Comparison of ENCODE assay signal across 1 cellular context in the genomic region with DNA sequence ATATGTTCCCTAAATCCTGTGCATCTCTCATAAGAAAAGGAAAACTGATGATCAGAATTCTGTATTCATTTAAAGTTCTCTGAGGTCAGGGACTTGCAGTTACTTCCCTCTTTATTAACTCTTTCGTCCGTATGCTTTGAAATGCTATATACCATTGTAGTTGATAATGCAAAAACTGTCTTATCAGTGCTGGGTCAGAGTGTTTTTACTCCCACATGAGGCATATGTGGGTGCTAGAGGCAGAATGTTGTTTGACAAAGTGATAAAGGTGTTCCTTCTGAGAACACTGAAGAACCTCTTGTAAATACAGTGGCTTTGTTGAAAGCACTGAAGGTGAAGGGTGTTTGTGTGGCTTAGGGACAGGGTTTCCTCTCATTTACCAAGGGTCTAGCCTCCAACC.
TF ChIP-seq lines count a peak whose summit lies in the region.

No MANE protein-coding gene starts in this region.

TF ChIP-seq in K562, 482 proteins besides CTCF, POLR2A, EP300 and RAD21 (continued from another document and continues in another):
- TF ChIP-seq, protein P1, sequence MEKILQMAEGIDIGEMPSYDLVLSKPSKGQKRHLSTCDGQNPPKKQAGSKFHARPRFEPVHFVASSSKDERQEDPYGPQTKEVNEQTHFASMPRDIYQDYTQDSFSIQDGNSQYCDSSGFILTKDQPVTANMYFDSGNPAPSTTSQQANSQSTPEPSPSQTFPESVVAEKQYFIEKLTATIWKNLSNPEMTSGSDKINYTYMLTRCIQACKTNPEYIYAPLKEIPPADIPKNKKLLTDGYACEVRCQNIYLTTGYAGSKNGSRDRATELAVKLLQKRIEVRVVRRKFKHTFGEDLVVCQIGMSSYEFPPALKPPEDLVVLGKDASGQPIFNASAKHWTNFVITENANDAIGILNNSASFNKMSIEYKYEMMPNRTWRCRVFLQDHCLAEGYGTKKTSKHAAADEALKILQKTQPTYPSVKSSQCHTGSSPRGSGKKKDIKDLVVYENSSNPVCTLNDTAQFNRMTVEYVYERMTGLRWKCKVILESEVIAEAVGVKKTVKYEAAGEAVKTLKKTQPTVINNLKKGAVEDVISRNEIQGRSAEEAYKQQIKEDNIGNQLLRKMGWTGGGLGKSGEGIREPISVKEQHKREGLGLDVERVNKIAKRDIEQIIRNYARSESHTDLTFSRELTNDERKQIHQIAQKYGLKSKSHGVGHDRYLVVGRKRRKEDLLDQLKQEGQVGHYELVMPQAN (IDR thresholded peaks at IDR 0.05; ENCODE audit: borderline replicate concordance) = no peak
- peak; percentile 67; the same call in 1 of the 2 replicates for TF ChIP-seq POLR2AphosphoS5 (IDR thresholded peaks at IDR 0.05; ENCODE audit: control insufficient read depth, insufficient read depth, low read depth, low read length)
- TF ChIP-seq, protein P2, sequence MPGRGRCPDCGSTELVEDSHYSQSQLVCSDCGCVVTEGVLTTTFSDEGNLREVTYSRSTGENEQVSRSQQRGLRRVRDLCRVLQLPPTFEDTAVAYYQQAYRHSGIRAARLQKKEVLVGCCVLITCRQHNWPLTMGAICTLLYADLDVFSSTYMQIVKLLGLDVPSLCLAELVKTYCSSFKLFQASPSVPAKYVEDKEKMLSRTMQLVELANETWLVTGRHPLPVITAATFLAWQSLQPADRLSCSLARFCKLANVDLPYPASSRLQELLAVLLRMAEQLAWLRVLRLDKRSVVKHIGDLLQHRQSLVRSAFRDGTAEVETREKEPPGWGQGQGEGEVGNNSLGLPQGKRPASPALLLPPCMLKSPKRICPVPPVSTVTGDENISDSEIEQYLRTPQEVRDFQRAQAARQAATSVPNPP (IDR thresholded peaks at IDR 0.05; ENCODE audit: borderline replicate concordance, insufficient read depth, insufficient read length) = no peak
- no peak for TF ChIP-seq ZNF699 (CRISPR knock-in tag; IDR thresholded peaks at IDR 0.05; ENCODE audit: insufficient replicate concordance)
- no peak for TF ChIP-seq SIN3B (IDR thresholded peaks at IDR 0.05; ENCODE audit: low read depth)
- TF ChIP-seq TSC22D4 (tag; IDR thresholded peaks at IDR 0.05) = no peak
- no peak for TF ChIP-seq POLR2B (IDR thresholded peaks at IDR 0.05; ENCODE audit: low read depth, partially characterized antibody)
- no peak for TF ChIP-seq ZNF24 (IDR thresholded peaks at IDR 0.05)
- peak; percentile 91 for TF ChIP-seq CBFA2T2 (conservative IDR thresholded peaks at IDR 0.05)
- TF ChIP-seq PURB (CRISPR knock-in tag; IDR thresholded peaks at IDR 0.05; ENCODE audit: low read depth) = no peak
- no peak for TF ChIP-seq IFI16 (CRISPR knock-in tag; IDR thresholded peaks at IDR 0.05)
- TF ChIP-seq MECOM (CRISPR knock-in tag; IDR thresholded peaks at IDR 0.05) = no peak
- TF ChIP-seq, protein P3, sequence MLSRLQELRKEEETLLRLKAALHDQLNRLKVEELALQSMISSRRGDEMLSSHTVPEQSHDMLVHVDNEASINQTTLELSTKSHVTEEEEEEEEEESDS (CRISPR knock-in tag; IDR thresholded peaks at IDR 0.05) = no peak
- TF ChIP-seq MIER1 (IDR thresholded peaks at IDR 0.05; ENCODE audit: low read depth) = no peak
- TF ChIP-seq, protein P4, sequence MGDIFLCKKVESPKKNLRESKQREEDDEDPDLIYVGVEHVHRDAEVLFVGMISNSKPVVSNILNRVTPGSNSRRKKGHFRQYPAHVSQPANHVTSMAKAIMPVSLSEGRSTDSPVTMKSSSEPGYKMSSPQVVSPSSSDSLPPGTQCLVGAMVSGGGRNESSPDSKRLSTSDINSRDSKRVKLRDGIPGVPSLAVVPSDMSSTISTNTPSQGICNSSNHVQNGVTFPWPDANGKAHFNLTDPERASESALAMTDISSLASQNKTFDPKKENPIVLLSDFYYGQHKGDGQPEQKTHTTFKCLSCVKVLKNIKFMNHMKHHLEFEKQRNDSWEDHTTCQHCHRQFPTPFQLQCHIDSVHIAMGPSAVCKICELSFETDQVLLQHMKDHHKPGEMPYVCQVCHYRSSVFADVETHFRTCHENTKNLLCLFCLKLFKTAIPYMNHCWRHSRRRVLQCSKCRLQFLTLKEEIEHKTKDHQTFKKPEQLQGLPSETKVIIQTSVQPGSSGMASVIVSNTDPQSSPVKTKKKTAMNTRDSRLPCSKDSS (IDR thresholded peaks at IDR 0.05; ENCODE audit: low read depth, partially characterized antibody) = no peak
- TF ChIP-seq, protein P5, sequence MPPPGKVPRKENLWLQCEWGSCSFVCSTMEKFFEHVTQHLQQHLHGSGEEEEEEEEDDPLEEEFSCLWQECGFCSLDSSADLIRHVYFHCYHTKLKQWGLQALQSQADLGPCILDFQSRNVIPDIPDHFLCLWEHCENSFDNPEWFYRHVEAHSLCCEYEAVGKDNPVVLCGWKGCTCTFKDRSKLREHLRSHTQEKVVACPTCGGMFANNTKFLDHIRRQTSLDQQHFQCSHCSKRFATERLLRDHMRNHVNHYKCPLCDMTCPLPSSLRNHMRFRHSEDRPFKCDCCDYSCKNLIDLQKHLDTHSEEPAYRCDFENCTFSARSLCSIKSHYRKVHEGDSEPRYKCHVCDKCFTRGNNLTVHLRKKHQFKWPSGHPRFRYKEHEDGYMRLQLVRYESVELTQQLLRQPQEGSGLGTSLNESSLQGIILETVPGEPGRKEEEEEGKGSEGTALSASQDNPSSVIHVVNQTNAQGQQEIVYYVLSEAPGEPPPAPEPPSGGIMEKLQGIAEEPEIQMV (tag; conservative IDR thresholded peaks at IDR 0.05; ENCODE audit: low read depth) = no peak
- no peak for TF ChIP-seq ZNF717 (CRISPR knock-in tag; IDR thresholded peaks at IDR 0.05)
- TF ChIP-seq, protein P6, sequence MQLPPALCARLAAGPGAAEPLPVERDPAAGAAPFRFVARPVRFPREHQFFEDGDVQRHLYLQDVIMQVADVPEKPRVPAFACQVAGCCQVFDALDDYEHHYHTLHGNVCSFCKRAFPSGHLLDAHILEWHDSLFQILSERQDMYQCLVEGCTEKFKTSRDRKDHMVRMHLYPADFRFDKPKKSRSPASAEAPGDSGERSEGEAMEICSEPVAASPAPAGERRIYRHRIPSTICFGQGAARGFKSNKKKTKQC (CRISPR knock-in tag; IDR thresholded peaks at IDR 0.05) = no peak
- peak; percentile 26; the same call in 1 of the 2 replicates for TF ChIP-seq JUND (IDR thresholded peaks at IDR 0.05; ENCODE audit: borderline replicate concordance, low read depth, low read length)
- TF ChIP-seq JUND (tag; IDR thresholded peaks at IDR 0.05; ENCODE audit: borderline replicate concordance, low read depth, low read length) = peak; percentile 39; the same call in 1 of the 3 replicates
- TF ChIP-seq, protein P7, sequence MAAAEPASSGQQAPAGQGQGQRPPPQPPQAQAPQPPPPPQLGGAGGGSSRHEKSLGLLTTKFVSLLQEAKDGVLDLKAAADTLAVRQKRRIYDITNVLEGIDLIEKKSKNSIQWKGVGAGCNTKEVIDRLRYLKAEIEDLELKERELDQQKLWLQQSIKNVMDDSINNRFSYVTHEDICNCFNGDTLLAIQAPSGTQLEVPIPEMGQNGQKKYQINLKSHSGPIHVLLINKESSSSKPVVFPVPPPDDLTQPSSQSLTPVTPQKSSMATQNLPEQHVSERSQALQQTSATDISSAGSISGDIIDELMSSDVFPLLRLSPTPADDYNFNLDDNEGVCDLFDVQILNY (CRISPR knock-in tag; IDR thresholded peaks at IDR 0.05) = no peak
- TF ChIP-seq MTA1 (IDR thresholded peaks at IDR 0.05; ENCODE audit: borderline replicate concordance) = 0 out of 2 replicates have a peak, but pooled peaks have one; percentile 34
- TF ChIP-seq MBD2 (IDR thresholded peaks at IDR 0.05; ENCODE audit: borderline replicate concordance, low read depth) = peak; percentile 44; the same call in 1 of the 2 replicates
- no peak for TF ChIP-seq CSDE1 (IDR thresholded peaks at IDR 0.05)
- no peak for TF ChIP-seq RBM34 (IDR thresholded peaks at IDR 0.05; ENCODE audit: borderline replicate concordance, insufficient read depth, low read length)
- TF ChIP-seq, protein P8, sequence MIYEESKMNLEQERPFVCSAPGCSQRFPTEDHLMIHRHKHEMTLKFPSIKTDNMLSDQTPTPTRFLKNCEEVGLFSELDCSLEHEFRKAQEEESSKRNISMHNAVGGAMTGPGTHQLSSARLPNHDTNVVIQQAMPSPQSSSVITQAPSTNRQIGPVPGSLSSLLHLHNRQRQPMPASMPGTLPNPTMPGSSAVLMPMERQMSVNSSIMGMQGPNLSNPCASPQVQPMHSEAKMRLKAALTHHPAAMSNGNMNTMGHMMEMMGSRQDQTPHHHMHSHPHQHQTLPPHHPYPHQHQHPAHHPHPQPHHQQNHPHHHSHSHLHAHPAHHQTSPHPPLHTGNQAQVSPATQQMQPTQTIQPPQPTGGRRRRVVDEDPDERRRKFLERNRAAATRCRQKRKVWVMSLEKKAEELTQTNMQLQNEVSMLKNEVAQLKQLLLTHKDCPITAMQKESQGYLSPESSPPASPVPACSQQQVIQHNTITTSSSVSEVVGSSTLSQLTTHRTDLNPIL (CRISPR knock-in tag; IDR thresholded peaks at IDR 0.05) = no peak
- no peak for TF ChIP-seq ZNF77 (CRISPR knock-in tag; IDR thresholded peaks at IDR 0.05)
- no peak for TF ChIP-seq ZNF143 (CRISPR knock-in tag; IDR thresholded peaks at IDR 0.05)
- TF ChIP-seq, protein P9, sequence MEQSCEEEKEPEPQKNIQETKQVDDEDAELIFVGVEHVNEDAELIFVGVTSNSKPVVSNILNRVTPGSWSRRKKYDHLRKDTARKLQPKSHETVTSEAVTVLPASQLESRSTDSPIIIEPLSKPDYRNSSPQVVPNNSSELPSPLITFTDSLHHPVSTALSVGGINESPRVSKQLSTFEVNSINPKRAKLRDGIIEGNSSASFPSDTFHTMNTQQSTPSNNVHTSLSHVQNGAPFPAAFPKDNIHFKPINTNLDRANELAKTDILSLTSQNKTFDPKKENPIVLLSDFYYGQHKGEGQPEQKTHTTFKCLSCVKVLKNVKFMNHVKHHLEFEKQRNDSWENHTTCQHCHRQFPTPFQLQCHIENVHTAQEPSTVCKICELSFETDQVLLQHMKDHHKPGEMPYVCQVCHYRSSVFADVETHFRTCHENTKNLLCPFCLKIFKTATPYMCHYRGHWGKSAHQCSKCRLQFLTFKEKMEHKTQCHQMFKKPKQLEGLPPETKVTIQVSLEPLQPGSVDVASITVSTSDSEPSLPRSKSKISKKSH (CRISPR knock-in tag; IDR thresholded peaks at IDR 0.05) = no peak
- no peak for TF ChIP-seq PCBP1 (IDR thresholded peaks at IDR 0.05; ENCODE audit: low read depth, low read length, poor library complexity, severe bottlenecking)
- TF ChIP-seq, protein P10, sequence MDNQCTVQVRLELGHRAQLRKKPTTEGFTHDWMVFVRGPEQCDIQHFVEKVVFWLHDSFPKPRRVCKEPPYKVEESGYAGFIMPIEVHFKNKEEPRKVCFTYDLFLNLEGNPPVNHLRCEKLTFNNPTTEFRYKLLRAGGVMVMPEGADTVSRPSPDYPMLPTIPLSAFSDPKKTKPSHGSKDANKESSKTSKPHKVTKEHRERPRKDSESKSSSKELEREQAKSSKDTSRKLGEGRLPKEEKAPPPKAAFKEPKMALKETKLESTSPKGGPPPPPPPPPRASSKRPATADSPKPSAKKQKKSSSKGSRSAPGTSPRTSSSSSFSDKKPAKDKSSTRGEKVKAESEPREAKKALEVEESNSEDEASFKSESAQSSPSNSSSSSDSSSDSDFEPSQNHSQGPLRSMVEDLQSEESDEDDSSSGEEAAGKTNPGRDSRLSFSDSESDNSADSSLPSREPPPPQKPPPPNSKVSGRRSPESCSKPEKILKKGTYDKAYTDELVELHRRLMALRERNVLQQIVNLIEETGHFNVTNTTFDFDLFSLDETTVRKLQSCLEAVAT (IDR thresholded peaks at IDR 0.05) = no peak
- TF ChIP-seq, protein P11, sequence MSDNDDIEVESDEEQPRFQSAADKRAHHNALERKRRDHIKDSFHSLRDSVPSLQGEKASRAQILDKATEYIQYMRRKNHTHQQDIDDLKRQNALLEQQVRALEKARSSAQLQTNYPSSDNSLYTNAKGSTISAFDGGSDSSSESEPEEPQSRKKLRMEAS (CRISPR knock-in tag; IDR thresholded peaks at IDR 0.05) = no peak
- no peak for TF ChIP-seq ZNF146 (CRISPR knock-in tag; IDR thresholded peaks at IDR 0.05; ENCODE audit: unreplicated experiment)
- no peak for TF ChIP-seq ZNF316 (IDR thresholded peaks at IDR 0.05)
- peak; percentile 8 for TF ChIP-seq MEIS2 (IDR thresholded peaks at IDR 0.05; ENCODE audit: partially characterized antibody)
- TF ChIP-seq ZNF311 (CRISPR knock-in tag; IDR thresholded peaks at IDR 0.05) = no peak
- peak; percentile 46 for TF ChIP-seq NFE2 (IDR thresholded peaks at IDR 0.05; ENCODE audit: low read depth)
- TF ChIP-seq CCNT2 (IDR thresholded peaks at IDR 0.05; ENCODE audit: borderline replicate concordance, extremely low read depth, insufficient read length, low read depth, low read length) = peak; percentile 18
- TF ChIP-seq GATA2 (CRISPR knock-in tag; IDR thresholded peaks at IDR 0.05) = peak; percentile 59; the same call in 1 of the 2 replicates
- TF ChIP-seq EZH2 (IDR thresholded peaks at IDR 0.05; ENCODE audit: borderline replicate concordance, low read depth, low read length) = no peak
- TF ChIP-seq HMG20B (CRISPR knock-in tag; IDR thresholded peaks at IDR 0.05) = no peak
- no peak for TF ChIP-seq ZNF274 (IDR thresholded peaks at IDR 0.05; ENCODE audit: borderline replicate concordance, low read depth, low read length)
- TF ChIP-seq, protein P12, sequence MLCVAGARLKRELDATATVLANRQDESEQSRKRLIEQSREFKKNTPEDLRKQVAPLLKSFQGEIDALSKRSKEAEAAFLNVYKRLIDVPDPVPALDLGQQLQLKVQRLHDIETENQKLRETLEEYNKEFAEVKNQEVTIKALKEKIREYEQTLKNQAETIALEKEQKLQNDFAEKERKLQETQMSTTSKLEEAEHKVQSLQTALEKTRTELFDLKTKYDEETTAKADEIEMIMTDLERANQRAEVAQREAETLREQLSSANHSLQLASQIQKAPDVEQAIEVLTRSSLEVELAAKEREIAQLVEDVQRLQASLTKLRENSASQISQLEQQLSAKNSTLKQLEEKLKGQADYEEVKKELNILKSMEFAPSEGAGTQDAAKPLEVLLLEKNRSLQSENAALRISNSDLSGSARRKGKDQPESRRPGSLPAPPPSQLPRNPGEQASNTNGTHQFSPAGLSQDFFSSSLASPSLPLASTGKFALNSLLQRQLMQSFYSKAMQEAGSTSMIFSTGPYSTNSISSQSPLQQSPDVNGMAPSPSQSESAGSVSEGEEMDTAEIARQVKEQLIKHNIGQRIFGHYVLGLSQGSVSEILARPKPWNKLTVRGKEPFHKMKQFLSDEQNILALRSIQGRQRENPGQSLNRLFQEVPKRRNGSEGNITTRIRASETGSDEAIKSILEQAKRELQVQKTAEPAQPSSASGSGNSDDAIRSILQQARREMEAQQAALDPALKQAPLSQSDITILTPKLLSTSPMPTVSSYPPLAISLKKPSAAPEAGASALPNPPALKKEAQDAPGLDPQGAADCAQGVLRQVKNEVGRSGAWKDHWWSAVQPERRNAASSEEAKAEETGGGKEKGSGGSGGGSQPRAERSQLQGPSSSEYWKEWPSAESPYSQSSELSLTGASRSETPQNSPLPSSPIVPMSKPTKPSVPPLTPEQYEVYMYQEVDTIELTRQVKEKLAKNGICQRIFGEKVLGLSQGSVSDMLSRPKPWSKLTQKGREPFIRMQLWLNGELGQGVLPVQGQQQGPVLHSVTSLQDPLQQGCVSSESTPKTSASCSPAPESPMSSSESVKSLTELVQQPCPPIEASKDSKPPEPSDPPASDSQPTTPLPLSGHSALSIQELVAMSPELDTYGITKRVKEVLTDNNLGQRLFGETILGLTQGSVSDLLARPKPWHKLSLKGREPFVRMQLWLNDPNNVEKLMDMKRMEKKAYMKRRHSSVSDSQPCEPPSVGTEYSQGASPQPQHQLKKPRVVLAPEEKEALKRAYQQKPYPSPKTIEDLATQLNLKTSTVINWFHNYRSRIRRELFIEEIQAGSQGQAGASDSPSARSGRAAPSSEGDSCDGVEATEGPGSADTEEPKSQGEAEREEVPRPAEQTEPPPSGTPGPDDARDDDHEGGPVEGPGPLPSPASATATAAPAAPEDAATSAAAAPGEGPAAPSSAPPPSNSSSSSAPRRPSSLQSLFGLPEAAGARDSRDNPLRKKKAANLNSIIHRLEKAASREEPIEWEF (CRISPR knock-in tag; IDR thresholded peaks at IDR 0.05) = no peak
